ENCODE assay signal across 13 cellular contexts in the genomic region with DNA sequence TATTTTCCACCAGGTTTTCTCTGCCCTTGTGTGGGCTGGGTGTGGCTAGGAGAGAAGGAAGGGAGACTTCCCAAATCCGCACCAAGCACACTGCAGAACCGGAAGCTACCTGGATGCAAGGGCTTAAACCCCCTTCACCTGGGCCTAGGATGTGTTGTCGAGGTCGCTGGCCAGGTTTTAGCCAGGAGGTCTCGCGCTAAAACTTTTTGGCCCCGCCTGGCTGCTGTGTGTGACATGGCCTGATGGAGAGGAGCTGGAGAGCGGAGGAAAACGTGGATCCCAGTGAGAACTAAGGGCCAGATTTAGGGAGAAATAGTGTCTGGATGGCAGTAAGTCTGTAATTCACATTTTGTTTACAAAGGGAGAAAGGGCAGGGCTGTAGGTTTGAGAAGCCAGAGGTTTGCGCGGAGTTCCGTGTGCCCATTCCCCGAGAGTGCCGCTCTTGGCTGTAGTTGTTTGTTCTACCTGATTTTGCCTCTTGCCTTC. TPM values are rescaled to one million over a fixed set of nuclear protein-coding genes. Genes with fewer than 3 reads are reported as not detected.
DNase-seq lines count a peak whose midpoint lies in the region; ATAC-seq and TF ChIP-seq lines count a peak whose summit lies in the region.
"Had no signal": no experiment of that assay in that cellular context is flagged by ENCODE, and none has a peak within 500 bp of the region (broad histone marks: within the 10 kb centered on the region; RNA-seq: fewer than 3 reads in every experiment).

No MANE protein-coding gene starts in this region.

- H3K36me3 ChIP-seq in GM23248 (ENCODE audit: low read depth) (no peaks in the 10 kb centered on the region), prostate gland (no peaks in the 10 kb centered on the region), upper lobe of left lung (no peaks in the 10 kb centered on the region)
- H3K36me3 ChIP-seq: MG63 had no signal

- no peaks in the 10 kb centered on the region for H3F3A ChIP-seq in GM23248 (ENCODE audit: insufficient read depth)

- WGBS in GM23248 (ENCODE audit: low coverage in 1 of 2, low lambda C conversion rate in 2 of 2, missing lambda C conversion rate in 2 of 2), 2 experiments: 98 to 100% methylated on average over 14 of the region's 14 CpGs
- WGBS in prostate gland: 74% methylated on average over 14 of the region's 14 CpGs
- WGBS in upper lobe of left lung, 2 donors: 34 to 47% methylated on average over 14 of the region's 14 CpGs

- H3K4me1 ChIP-seq in GM23248 (ENCODE audit: insufficient read depth) (peaks cover 6% of the 10 kb centered on the region), prostate gland (replicated peaks) (no peaks in the 10 kb centered on the region), upper lobe of left lung (peaks cover 16 to 49% (median 35%) of the 10 kb centered on the region in 4 donors)

- no peak for TF ChIP-seq EP300 in upper lobe of left lung (IDR thresholded peaks at IDR 0.05)

- H3K4me3 Mint-ChIP-seq in effector memory CD8-positive, alpha-beta T cell: peak overlapping the region; percentile 33 to 85
- H3K4me3 Mint-ChIP-seq in natural killer cell: peak overlapping the region; percentile 99

- H3K36me3 Mint-ChIP-seq in effector memory CD8-positive, alpha-beta T cell (ENCODE audit: insufficient read depth): peaks cover 11% of the 10 kb centered on the region
- no peaks in the 10 kb centered on the region for H3K36me3 Mint-ChIP-seq in natural killer cell

- H3K9me3 ChIP-seq in GM23248 (ENCODE audit: low read depth) (no peaks in the 10 kb centered on the region), prostate gland (no peaks in the 10 kb centered on the region), upper lobe of left lung (no peaks in the 10 kb centered on the region)
- H3K9me3 ChIP-seq: MG63 had no signal

- H3K27ac ChIP-seq in GM23248: no peak overlapping the region
- H3K27ac ChIP-seq in prostate gland: peak overlapping the region in 1 of 2 donors; percentile 91
- no peak overlapping the region for H3K27ac ChIP-seq in upper lobe of left lung

- DNase-seq in AG10803 (ENCODE audit: low read depth) (no peak), GM23248 (no peak), natural killer cell (no peak), prostate gland (ENCODE audit: low spot score) (no peak), upper lobe of left lung (no peak), GM19240 (ENCODE audit: insufficient read length, low spot score) (no peak)
- DNase-seq in effector memory CD8-positive, alpha-beta T cell: no peak
- DNase-seq: activated naive CD4-positive, alpha-beta T cell treated with anti-CD3 and anti-CD28 coated beads for 36 hours; DMS153; MG63; NCI-H446 treated with DMSO at 0.1 percent for 48 hours; nucleus accumbens had no signal

- H3K9ac ChIP-seq in GM23248: no peak overlapping the region

- no peak overlapping the region for H2AFZ ChIP-seq in GM23248

- no peaks in the 10 kb centered on the region for H3K9me2 ChIP-seq in GM23248 (ENCODE audit: insufficient read depth)

- H3K4me1 Mint-ChIP-seq in effector memory CD8-positive, alpha-beta T cell (ENCODE audit: low read depth in 2 of 2): peaks cover 49 to 56% of the 10 kb centered on the region in 2 donors
- H3K4me1 Mint-ChIP-seq in natural killer cell: peaks cover 62 to 73% of the 10 kb centered on the region in 2 donors

- intact Hi-C loops in natural killer cell (cut with micrococcal nuclease) (no loop called here), prostate gland (cut with DNase I) (loop anchor here (5.0 to 10.0 kb wide), 4 partner anchors 228 to 872 kb away; no protein-coding TSS in a partner anchor)

- in situ Hi-C loops in GM23248 (cut with MboI): no loop called here

- H3K9me3 Mint-ChIP-seq in effector memory CD8-positive, alpha-beta T cell: no peaks in the 10 kb centered on the region
- H3K9me3 Mint-ChIP-seq in natural killer cell: no peaks in the 10 kb centered on the region
- H3K9me3 Mint-ChIP-seq: activated naive CD4-positive, alpha-beta T cell treated with anti-CD3 and anti-CD28 coated beads for 36 hours had no signal

- peak overlapping the region in 1 of 2 donors; percentile 26 for H3K27ac Mint-ChIP-seq in effector memory CD8-positive, alpha-beta T cell
- H3K27ac Mint-ChIP-seq in natural killer cell: no peak overlapping the region
- H3K27ac Mint-ChIP-seq: activated naive CD4-positive, alpha-beta T cell treated with anti-CD3 and anti-CD28 coated beads for 36 hours had no signal

- peak overlapping the region; percentile 56 for H3K4me2 ChIP-seq in GM23248 (ENCODE audit: unreplicated experiment)

- TF ChIP-seq CTCF in AG10803 (conservative IDR thresholded peaks at IDR 0.05; ENCODE audit: low read length): no peak
- no peak for TF ChIP-seq CTCF in natural killer cell (IDR thresholded peaks at IDR 0.05)
- TF ChIP-seq CTCF in prostate gland (IDR thresholded peaks at IDR 0.05): no peak
- no peak for TF ChIP-seq CTCF in upper lobe of left lung (IDR thresholded peaks at IDR 0.05)

- H3K27me3 Mint-ChIP-seq in effector memory CD8-positive, alpha-beta T cell: peaks cover 73 to 82% of the 10 kb centered on the region in 2 donors
- H3K27me3 Mint-ChIP-seq in natural killer cell (ENCODE audit: low read depth in 2 of 2): peaks cover 65 to 72% of the 10 kb centered on the region in 2 donors

- no peak for TF ChIP-seq POLR2A in prostate gland (IDR thresholded peaks at IDR 0.05)
- no peak for TF ChIP-seq POLR2A in upper lobe of left lung (IDR thresholded peaks at IDR 0.05)

- peaks cover 69% of the 10 kb centered on the region for H3K79me2 ChIP-seq in GM23248 (ENCODE audit: insufficient read depth)

- H3K4me3 ChIP-seq in AG10803 (ENCODE audit: low read length) (peak overlapping the region; percentile 83; the same call in 1 of the 2 replicates), GM23248 (peak overlapping the region; percentile 98), prostate gland (no peak overlapping the region), upper lobe of left lung (no peak overlapping the region)

- H3K27me3 ChIP-seq in GM23248 (replicated peaks; ENCODE audit: insufficient read depth) (no peaks in the 10 kb centered on the region), prostate gland (replicated peaks; ENCODE audit: insufficient read depth) (no peaks in the 10 kb centered on the region), upper lobe of left lung (peaks cover 0 to 62% (median 41%) of the 10 kb centered on the region in 4 donors)
- H3K27me3 ChIP-seq: MG63 had no signal

- no peaks in the 10 kb centered on the region; the same call in 1 of the 2 replicates for H4K20me1 ChIP-seq in GM23248 (ENCODE audit: insufficient read depth)

- ATAC-seq in effector memory CD8-positive, alpha-beta T cell (replicated peaks): no peak
- no peak for ATAC-seq in natural killer cell
- no peak for ATAC-seq in HG03175 (IDR thresholded peaks at IDR 0.05; ENCODE audit: unreplicated experiment)
- no peak for ATAC-seq in upper lobe of left lung (ENCODE audit: low FRiP score in 2 of 2)

RNA-seq across cellular contexts. Expression of a gene that starts 3.1 kb away (rescaled TPM):
- 20.9 and 24.0 TPM in 2 replicates for total RNA-seq in GM23248 (2014; rRNA removed; shearing (Covaris generic))
- 17.9 and 19.6 TPM in 2 replicates for polyA plus RNA-seq in GM23248 (2016; fragmentation: Nextera tagmentation; extraction: Ambion mirVana)
- 1 to 10 TPM; 5.3 to 8.1 (median 6.2) TPM for total RNA-seq in natural killer cell
- 10 to 100 TPM; 10.4 to 18.4 TPM for total RNA-seq in prostate gland
- total RNA-seq in upper lobe of left lung: 10 to 100 TPM in 1 of 6 donors, 1 to 10 TPM in 5; 2.9 to 10.1 (median 6.3) TPM

Comparison
In these comparisons a context has a peak if more than half of its experiments do, and no peak if none do; other contexts are left out.
1. H3K4me3 ChIP-seq: peak in AG10803 (single experiment) and GM23248 (single experiment); none in prostate gland (0 of 2) and upper lobe of left lung (0 of 4).